ENCODE assay signal across 8 cellular contexts in the genomic region with DNA sequence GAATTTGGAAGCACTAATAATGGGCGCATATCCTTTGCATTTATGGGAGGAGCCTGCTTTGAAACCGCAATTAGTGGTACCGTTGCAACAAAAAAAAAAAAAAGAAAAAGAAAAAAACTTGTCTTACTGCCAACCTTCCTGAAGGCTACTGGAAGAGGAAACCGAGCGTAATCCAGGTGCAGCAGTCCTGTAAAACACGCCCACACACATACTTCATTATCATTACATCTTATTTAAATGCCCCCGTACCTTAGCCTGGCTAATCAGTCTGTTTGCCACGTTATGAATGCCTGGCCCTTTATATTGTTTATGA. TPM values are rescaled to one million over a fixed set of nuclear protein-coding genes. Genes with fewer than 3 reads are reported as not detected.
DNase-seq lines count a peak whose midpoint lies in the region; ATAC-seq and TF ChIP-seq lines count a peak whose summit lies in the region.

No MANE protein-coding gene starts in this region.

- H3K27ac ChIP-seq in DOHH2 (ENCODE audit: low read depth, low read length) (peak overlapping the region; percentile 90), OCI-LY1 (ENCODE audit: low read depth, low read length, poor library complexity, severe bottlenecking) (peak overlapping the region; percentile 30), dorsolateral prefrontal cortex (peak overlapping the region in 37 of 59 donors; percentile 17 to 96 (median 89)), uterus (peak overlapping the region in 1 of 2 donors; percentile 78)

- H3K9ac ChIP-seq in OCI-LY1 (ENCODE audit: low read length), result peak overlapping the region; percentile 56; the same call in 1 of the 2 replicates

- peak overlapping the region; percentile 32 for H2AFZ ChIP-seq in OCI-LY1 (ENCODE audit: low read length)

- H3K4me3 Mint-ChIP-seq in natural killer cell, result peak overlapping the region; percentile 99

- H3K9me2 ChIP-seq in DOHH2 (replicated peaks; ENCODE audit: control insufficient read depth, low read length) (no peaks in the 10 kb centered on the region), OCI-LY1 (ENCODE audit: low read depth, low read length) (no peaks in the 10 kb centered on the region)

- H3F3A ChIP-seq in DOHH2 (ENCODE audit: control insufficient read depth, insufficient read depth) (peaks cover 17% of the 10 kb centered on the region), OCI-LY1 (ENCODE audit: insufficient read depth, low read length) (no peaks in the 10 kb centered on the region)

- H3K4me2 ChIP-seq in DOHH2 (ENCODE audit: low read length) (peak overlapping the region; percentile 80), OCI-LY1 (ENCODE audit: low read length) (peak overlapping the region; percentile 84)

- H3K27me3 ChIP-seq in DOHH2 (ENCODE audit: control insufficient read depth, low read length) (0 out of 2 replicates have a peak, but pooled peaks cover under 1% of the 10 kb centered on the region), OCI-LY1 (ENCODE audit: insufficient read depth, low read length) (no peaks in the 10 kb centered on the region), dorsolateral prefrontal cortex (no peaks in the 10 kb centered on the region), uterus (no peaks in the 10 kb centered on the region)

- H3K79me2 ChIP-seq in DOHH2 (ENCODE audit: control insufficient read depth, low read length) (peaks cover 43% of the 10 kb centered on the region), OCI-LY1 (ENCODE audit: insufficient read depth, low read length) (peaks cover 29% of the 10 kb centered on the region)

- no peaks in the 10 kb centered on the region for H3K9me3 Mint-ChIP-seq in natural killer cell

- H3K36me3 ChIP-seq in DOHH2 (ENCODE audit: control insufficient read depth, low read length), result peaks cover 36% of the 10 kb centered on the region
- peaks cover 35% of the 10 kb centered on the region for H3K36me3 ChIP-seq in OCI-LY1 (ENCODE audit: insufficient read depth, low read length)
- H3K36me3 ChIP-seq in uterus, result no peaks in the 10 kb centered on the region

- intact Hi-C loops in dorsolateral prefrontal cortex (cut with DNase I), result loop anchor here in 1 of 2 donors (10.0 kb wide), 1 partner anchor 74 kb away; no protein-coding TSS in a partner anchor
- intact Hi-C loops in natural killer cell (cut with micrococcal nuclease), result no loop called here
- intact Hi-C loops in uterus (cut with DNase I; ENCODE audit: low total_unique reads), result no loop called here

- H3K27ac Mint-ChIP-seq in natural killer cell, result peak overlapping the region; percentile 92 to 98

- H3K4me1 ChIP-seq in DOHH2 (ENCODE audit: control insufficient read depth, low read length) (peaks cover 45% of the 10 kb centered on the region), OCI-LY1 (ENCODE audit: insufficient read depth, low read length, severe bottlenecking) (peaks cover 44% of the 10 kb centered on the region), uterus (peaks cover 4 to 5% of the 10 kb centered on the region in 2 donors)

- peaks cover 9% of the 10 kb centered on the region for H3K36me3 Mint-ChIP-seq in natural killer cell

- H3K9me3 ChIP-seq in DOHH2 (ENCODE audit: control insufficient read depth, insufficient read depth, low read length) (no peaks in the 10 kb centered on the region), OCI-LY1 (ENCODE audit: low read length) (no peaks in the 10 kb centered on the region), uterus (no peaks in the 10 kb centered on the region)

- H4K20me1 ChIP-seq in DOHH2 (ENCODE audit: control insufficient read depth, insufficient read depth, low read depth, low read length) (peaks cover 22% of the 10 kb centered on the region; the same call in 1 of the 2 replicates), OCI-LY1 (ENCODE audit: insufficient read depth, low read length) (no peaks in the 10 kb centered on the region)

- TF ChIP-seq CTCF in DOHH2 (IDR thresholded peaks at IDR 0.05; ENCODE audit: low read depth, low read length, poor library complexity, severe bottlenecking) (no peak), OCI-LY1 (IDR thresholded peaks at IDR 0.05; ENCODE audit: low read length) (no peak), dorsolateral prefrontal cortex (IDR thresholded peaks at IDR 0.05 in 54 of 56, conservative IDR thresholded peaks at IDR 0.05 in 2 of 56; ENCODE audit: low read depth in 1 of 56, partially characterized antibody in 56 of 56) (no peak), natural killer cell (IDR thresholded peaks at IDR 0.05) (no peak), uterus (IDR thresholded peaks at IDR 0.05) (no peak)

- peak; percentile 12 for ATAC-seq in HG03103 (IDR thresholded peaks at IDR 0.05; ENCODE audit: low read depth, unreplicated experiment)
- ATAC-seq in natural killer cell, result no peak
- ATAC-seq in HG03521 (IDR thresholded peaks at IDR 0.05; ENCODE audit: unreplicated experiment), result no peak

- H3K4me1 Mint-ChIP-seq in natural killer cell, result peaks cover 48 to 50% of the 10 kb centered on the region in 2 donors

- no peak for TF ChIP-seq POLR2A in uterus (IDR thresholded peaks at IDR 0.05)

- no peak for DNase-seq in dorsolateral prefrontal cortex
- no peak for DNase-seq in natural killer cell
- DNase-seq in uterus, result no peak
- DNase-seq in foreskin melanocyte, result no peak

- H3K4me3 ChIP-seq in DOHH2 (ENCODE audit: low read length) (peak overlapping the region; percentile 98), OCI-LY1 (ENCODE audit: low read depth, low read length, poor library complexity, severe bottlenecking) (peak overlapping the region; percentile 98), dorsolateral prefrontal cortex (peak overlapping the region; percentile 63 to 100 (median 93)), uterus (peak overlapping the region in 1 of 2 donors; percentile 85)

- H3K27me3 Mint-ChIP-seq in natural killer cell (ENCODE audit: low read depth in 2 of 2), result peaks cover 18% of the 10 kb centered on the region in 2 donors

RNA-seq across cellular contexts. Expression of a gene that starts 0.7 kb away (rescaled TPM):
- total RNA-seq in dorsolateral prefrontal cortex, result 10 to 100 TPM; 12.6 to 38.3 (median 21.6) TPM
- total RNA-seq in natural killer cell, result 10 to 100 TPM; 25.6 to 35.4 (median 33.8) TPM
- 10 to 100 TPM; 15.3 to 24.7 (median 18.5) TPM for total RNA-seq in uterus
